In the genomic region with DNA sequence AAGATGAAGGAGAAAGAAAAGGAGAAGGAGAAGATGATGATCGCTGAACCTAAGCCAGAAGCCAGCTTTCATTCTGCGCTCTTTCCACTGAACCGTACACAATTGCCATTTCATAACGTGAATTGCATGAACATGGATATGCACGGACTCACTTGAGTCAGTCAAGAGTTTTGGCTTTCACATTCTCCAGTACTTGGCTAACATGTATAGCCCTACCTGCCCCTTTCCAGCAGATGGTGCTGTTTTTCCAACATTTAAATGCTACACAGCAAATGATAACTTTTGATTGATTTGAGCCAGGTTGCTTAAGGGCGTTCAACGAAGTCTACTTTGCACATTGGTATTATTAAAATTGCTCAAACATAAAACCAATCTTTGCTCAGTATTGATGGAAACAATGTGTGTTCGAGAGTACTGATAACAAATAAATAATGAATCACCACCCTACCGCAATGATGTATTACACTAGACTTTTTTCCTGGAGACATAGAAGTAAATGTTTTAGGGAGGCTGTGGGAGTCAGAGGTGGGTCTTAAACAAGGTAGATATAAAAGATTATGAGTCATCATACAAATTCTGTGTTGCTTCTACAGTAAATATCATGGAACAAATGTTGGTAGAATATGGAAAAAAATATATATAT, we compare ENCODE assay signal across 8 cellular contexts.
DNase-seq lines count a peak whose midpoint lies in the region; ATAC-seq and TF ChIP-seq lines count a peak whose summit lies in the region.

No MANE protein-coding gene starts in this region.

- H3K36me3 ChIP-seq in breast epithelium (no peaks in the 10 kb centered on the region), kidney epithelial cell (ENCODE audit: control insufficient read depth, insufficient read depth, low read length) (no peaks in the 10 kb centered on the region), subcutaneous abdominal adipose tissue (ENCODE audit: control insufficient read depth in 5 of 5, insufficient read depth in 5 of 5, low read length in 5 of 5) (no peaks in the 10 kb centered on the region)

- intact Hi-C loops in breast epithelium (cut with DNase I; ENCODE audit: low total_unique reads) = no loop called here

- H3K27ac ChIP-seq in breast epithelium (peak overlapping the region in 1 of 2 donors; percentile 22), subcutaneous abdominal adipose tissue (ENCODE audit: low read depth, low read length) (peak overlapping the region; percentile 87)

- no peaks in the 10 kb centered on the region for H3K27me3 ChIP-seq in breast epithelium
- H3K27me3 ChIP-seq in kidney epithelial cell (ENCODE audit: control insufficient read depth, insufficient read depth, low read length) = no peaks in the 10 kb centered on the region
- H3K27me3 ChIP-seq in subcutaneous abdominal adipose tissue (ENCODE audit: control insufficient read depth in 5 of 5, insufficient read depth in 4 of 5, low read length in 5 of 5) = no peaks in the 10 kb centered on the region

- ATAC-seq in GM21367 (IDR thresholded peaks at IDR 0.05; ENCODE audit: unreplicated experiment) = peak; percentile 82
- peak; percentile 90 for ATAC-seq in HG03565 (IDR thresholded peaks at IDR 0.05; ENCODE audit: unreplicated experiment)

- no peak overlapping the region for H3K9ac ChIP-seq in subcutaneous abdominal adipose tissue (ENCODE audit: low read length in 5 of 5)

- H3K4me3 ChIP-seq in breast epithelium (peak overlapping the region in 2 of 3 donors; percentile 24 to 54), kidney epithelial cell (ENCODE audit: low read depth, low read length) (no peak overlapping the region), subcutaneous abdominal adipose tissue (ENCODE audit: low read depth in 1 of 5, low read length in 5 of 5) (peak overlapping the region in 4 of 5 donors; percentile 1 to 38 (median 31))

- H3K4me1 ChIP-seq in breast epithelium = no peaks in the 10 kb centered on the region
- peaks cover 0 to 11% (median 6%) of the 10 kb centered on the region in 5 donors for H3K4me1 ChIP-seq in subcutaneous abdominal adipose tissue (ENCODE audit: control insufficient read depth in 5 of 5, insufficient read depth in 5 of 5, low read length in 5 of 5)

- TF ChIP-seq POLR2A in breast epithelium (IDR thresholded peaks at IDR 0.05) = no peak

- TF ChIP-seq CTCF in breast epithelium (IDR thresholded peaks at IDR 0.05) (peak in 2 of 3 donors; percentile 75 to 78), kidney epithelial cell (IDR thresholded peaks at IDR 0.05; ENCODE audit: insufficient read depth, low read length, poor library complexity, severe bottlenecking) (peak; percentile 73)

- no peaks in the 10 kb centered on the region for H3K9me3 ChIP-seq in breast epithelium
- no peaks in the 10 kb centered on the region for H3K9me3 ChIP-seq in subcutaneous abdominal adipose tissue (ENCODE audit: control insufficient read depth in 5 of 5, low read length in 5 of 5)

- peak; percentile 56 for DNase-seq in SIG-M5 treated with dmso at 0.1 percent for 504 hours (lab: John Stamatoyannopoulos, UW; ENCODE audit: unreplicated experiment)
- DNase-seq in SIG-M5 (lab: John Stamatoyannopoulos, UW) = no peak
- peak; percentile 6 for DNase-seq in NCI-H774 (lab: John Stamatoyannopoulos, UW)
- peak in 1 of 2 donors; percentile 42 for DNase-seq in breast epithelium (ENCODE audit: low spot score in 2 of 2)
- peak; percentile 45 for DNase-seq in kidney epithelial cell (ENCODE audit: low read depth)
